Comparison of ENCODE assay signal across 21 cellular contexts in genomic region chr1:89932598-89933364, GRCh38.
"Had no signal": no experiment of that assay in that cellular context is flagged by ENCODE, and none has a peak within 500 bp of the region (broad histone marks: within the 10 kb centered on the region; RNA-seq: fewer than 3 reads in every experiment).

No MANE protein-coding gene starts in this region.

- H3K4me3 ChIP-seq: esophagus squamous epithelium, gastroesophageal sphincter, lung, right atrium auricular region, sigmoid colon, skin epidermis had no signal

- H3K27ac ChIP-seq: esophagus squamous epithelium, gastroesophageal sphincter, parathyroid adenoma, right atrium auricular region, sigmoid colon, skin epidermis had no signal

- ATAC-seq: effector memory CD8-positive, alpha-beta T cell; gastroesophageal sphincter; left colon; left ventricle myocardium superior; stimulated activated memory B cell treated with anti-CD40 and anti-IgM and Interleukin-4, amounts not matched to agents 10 μg/mL and 1 μg/mL and 100 μg/mL, for 72 hours had no signal

- H3K4me1 Mint-ChIP-seq: nephron had no signal

- H3K27me3 ChIP-seq: esophagus squamous epithelium, gastroesophageal sphincter, right atrium auricular region, sigmoid colon had no signal

- DNase-seq: cerebellar nuclear complex; effector memory CD8-positive, alpha-beta T cell; esophagus squamous epithelium; foreskin fibroblast; glutamatergic neuron; kidney; left colon; left ventricle myocardium superior; mesenchymal stem cell; midbrain; sigmoid colon; stimulated activated CD8-positive, alpha-beta memory T cell treated with anti-CD3 and anti-CD28 coated beads, Interleukin-4, amount 100 ng/mL, for 48 hours; trophoblast cell had no signal

- H3K9ac ChIP-seq: parathyroid adenoma had no signal

- H3K9me3 ChIP-seq: esophagus squamous epithelium, gastroesophageal sphincter, right atrium auricular region, sigmoid colon had no signal

- H3K4me1 ChIP-seq: esophagus squamous epithelium, parathyroid adenoma had no signal

- H3K9me3 Mint-ChIP-seq: dendritic cell treated with granulocyte-macrophage colony-stimulating factor and Interleukin-4, amounts not matched to agents 40 ng/mL and 50 ng/mL, for 4 days; effector memory CD8-positive, alpha-beta T cell; stimulated activated memory B cell treated with anti-CD40 and anti-IgM and Interleukin-4, amounts not matched to agents 10 μg/mL and 1 μg/mL and 100 μg/mL, for 72 hours had no signal

- H3K27ac Mint-ChIP-seq: dendritic cell treated with granulocyte-macrophage colony-stimulating factor and Interleukin-4, amounts not matched to agents 40 ng/mL and 50 ng/mL, for 4 days; effector memory CD8-positive, alpha-beta T cell; nephron; stimulated activated memory B cell treated with anti-CD40 and anti-IgM and Interleukin-4, amounts not matched to agents 10 μg/mL and 1 μg/mL and 100 μg/mL, for 72 hours had no signal

- H3K79me2 ChIP-seq: parathyroid adenoma had no signal

- H2AFZ ChIP-seq: parathyroid adenoma had no signal

- H3K27me3 Mint-ChIP-seq: dendritic cell treated with granulocyte-macrophage colony-stimulating factor and Interleukin-4, amounts not matched to agents 40 ng/mL and 50 ng/mL, for 4 days; effector memory CD8-positive, alpha-beta T cell; stimulated activated memory B cell treated with anti-CD40 and anti-IgM and Interleukin-4, amounts not matched to agents 10 μg/mL and 1 μg/mL and 100 μg/mL, for 72 hours had no signal

- H3K4me3 Mint-ChIP-seq: dendritic cell treated with granulocyte-macrophage colony-stimulating factor and Interleukin-4, amounts not matched to agents 40 ng/mL and 50 ng/mL, for 4 days; effector memory CD8-positive, alpha-beta T cell; nephron; stimulated activated memory B cell treated with anti-CD40 and anti-IgM and Interleukin-4, amounts not matched to agents 10 μg/mL and 1 μg/mL and 100 μg/mL, for 72 hours had no signal
